Comparison of ENCODE assay signal across 1 cellular context in genomic region chr4:183182873-183183725, GRCh38.
TF ChIP-seq lines count a peak whose summit lies in the region.

No MANE protein-coding gene starts in this region.

TF ChIP-seq in HepG2, 621 proteins besides CTCF, POLR2A, EP300 and RAD21 (continued from another document and continues in another):
- TF ChIP-seq IRF2 (CRISPR knock-in tag; IDR thresholded peaks at IDR 0.05) (peak; percentile 64; the same call in 1 of the 2 replicates), DNMT1 (CRISPR knock-in tag; IDR thresholded peaks at IDR 0.05) (no peak), ATF4 (CRISPR knock-in tag; IDR thresholded peaks at IDR 0.05) (peak in 1 of 2 experiments; percentile 87; a peak in 2 of 4 replicates), FOXK1 (CRISPR knock-in tag; IDR thresholded peaks at IDR 0.05; ENCODE audit: borderline replicate concordance, low read depth) (peak; percentile 50; the same call in 1 of the 2 replicates), ZBTB26 (CRISPR knock-in tag; IDR thresholded peaks at IDR 0.05; ENCODE audit: borderline replicate concordance) (0 out of 2 replicates have a peak, but pooled peaks have one; percentile 30), ZNF362 (CRISPR knock-in tag; IDR thresholded peaks at IDR 0.05; ENCODE audit: borderline replicate concordance) (peak; percentile 42; the same call in 1 of the 2 replicates), ZBTB46 (CRISPR knock-in tag; IDR thresholded peaks at IDR 0.05; ENCODE audit: borderline replicate concordance) (no peak), ZBTB38 (CRISPR knock-in tag; IDR thresholded peaks at IDR 0.05) (peak; percentile 60), ERF (CRISPR knock-in tag; IDR thresholded peaks at IDR 0.05) (peak; percentile 27; the same call in 1 of the 2 replicates), MXD3 (CRISPR knock-in tag; IDR thresholded peaks at IDR 0.05) (no peak), CREB1 (IDR thresholded peaks at IDR 0.05) (peak; percentile 24; the same call in 1 of the 2 replicates), CREB1 (CRISPR knock-in tag; IDR thresholded peaks at IDR 0.05) (no peak), ATF3 (CRISPR knock-in tag; IDR thresholded peaks at IDR 0.05) (peak; percentile 89), ZNF678 (CRISPR knock-in tag; IDR thresholded peaks at IDR 0.05) (no peak), ZNF232 (CRISPR knock-in tag; IDR thresholded peaks at IDR 0.05; ENCODE audit: borderline replicate concordance) (no peak), GABPB1 (CRISPR knock-in tag; IDR thresholded peaks at IDR 0.05) (peak; percentile 70), CERS6 (CRISPR knock-in tag; IDR thresholded peaks at IDR 0.05) (no peak), IKZF5 (CRISPR knock-in tag; IDR thresholded peaks at IDR 0.05) (peak; percentile 40; the same call in 1 of the 2 replicates), MAFK (conservative IDR thresholded peaks at IDR 0.05 in 1 of 2, IDR thresholded peaks at IDR 0.05 in 1 of 2; ENCODE audit: low read length in 2 of 2) (no peak), MAFF (IDR thresholded peaks at IDR 0.05; ENCODE audit: low read depth, low read length) (peak; percentile 25; the same call in 1 of the 2 replicates), ESRRA (CRISPR knock-in tag; IDR thresholded peaks at IDR 0.05; ENCODE audit: low read depth) (no peak), RCOR2 (CRISPR knock-in tag; IDR thresholded peaks at IDR 0.05) (0 out of 2 replicates have a peak, but pooled peaks have one; percentile 36), NR2F6 (IDR thresholded peaks at IDR 0.05) (no peak), NR2F6 (CRISPR knock-in tag; IDR thresholded peaks at IDR 0.05) (peak; percentile 31; the same call in 1 of the 2 replicates), TBX2 (CRISPR knock-in tag; IDR thresholded peaks at IDR 0.05; ENCODE audit: borderline replicate concordance) (peak; percentile 81; the same call in 1 of the 2 replicates), ZNF441 (CRISPR knock-in tag; IDR thresholded peaks at IDR 0.05; ENCODE audit: borderline replicate concordance) (0 out of 2 replicates have a peak, but pooled peaks have one; percentile 41), TMF1 (CRISPR knock-in tag; IDR thresholded peaks at IDR 0.05; ENCODE audit: low read depth) (no peak), SOX5 (CRISPR knock-in tag; IDR thresholded peaks at IDR 0.05; ENCODE audit: borderline replicate concordance) (peak; percentile 81; the same call in 1 of the 2 replicates), ZNF335 (CRISPR knock-in tag; IDR thresholded peaks at IDR 0.05) (no peak), ZNF260 (CRISPR knock-in tag; IDR thresholded peaks at IDR 0.05; ENCODE audit: borderline replicate concordance, low read depth) (no peak), NCOA1 (CRISPR knock-in tag; IDR thresholded peaks at IDR 0.05) (no peak), FOXA3 (CRISPR knock-in tag; IDR thresholded peaks at IDR 0.05) (peak; percentile 49), NCOA5 (CRISPR knock-in tag; IDR thresholded peaks at IDR 0.05) (no peak), CEBPB (IDR thresholded peaks at IDR 0.05; ENCODE audit: borderline replicate concordance, low read depth, low read length) (peak; percentile 34; the same call in 1 of the 2 replicates), ZNF503 (CRISPR knock-in tag; IDR thresholded peaks at IDR 0.05) (peak; percentile 58; the same call in 1 of the 2 replicates), GATAD2A (CRISPR knock-in tag; IDR thresholded peaks at IDR 0.05) (peak; percentile 83), SOX13 (IDR thresholded peaks at IDR 0.05) (peak; percentile 46; the same call in 1 of the 2 replicates), SOX13 (CRISPR knock-in tag; conservative IDR thresholded peaks at IDR 0.05 in 1 of 2, IDR thresholded peaks at IDR 0.05 in 1 of 2) (peak in 1 of 2 experiments; percentile 85; a peak in 2 of 4 replicates), ELF3 (CRISPR knock-in tag; IDR thresholded peaks at IDR 0.05) (peak; percentile 71), BCL6 (CRISPR knock-in tag; IDR thresholded peaks at IDR 0.05) (peak; percentile 78), TBX3 (IDR thresholded peaks at IDR 0.05; ENCODE audit: borderline replicate concordance) (peak; percentile 43; the same call in 1 of the 2 replicates), HMG20A (CRISPR knock-in tag; IDR thresholded peaks at IDR 0.05; ENCODE audit: borderline replicate concordance) (peak; percentile 34; the same call in 1 of the 2 replicates), PAXIP1 (CRISPR knock-in tag; conservative IDR thresholded peaks at IDR 0.05) (peak; percentile 65), CREM (IDR thresholded peaks at IDR 0.05) (peak; percentile 36; the same call in 1 of the 2 replicates), CREM (CRISPR knock-in tag; IDR thresholded peaks at IDR 0.05) (no peak), SP5 (CRISPR knock-in tag; IDR thresholded peaks at IDR 0.05; ENCODE audit: borderline replicate concordance, low read depth) (peak; percentile 58; the same call in 1 of the 2 replicates), ARID5B (CRISPR knock-in tag; IDR thresholded peaks at IDR 0.05) (peak; percentile 85), HDAC2 (CRISPR knock-in tag; IDR thresholded peaks at IDR 0.05) (peak; percentile 66), CEBPG (CRISPR knock-in tag; IDR thresholded peaks at IDR 0.05) (peak; percentile 81)
